In the genomic region with DNA sequence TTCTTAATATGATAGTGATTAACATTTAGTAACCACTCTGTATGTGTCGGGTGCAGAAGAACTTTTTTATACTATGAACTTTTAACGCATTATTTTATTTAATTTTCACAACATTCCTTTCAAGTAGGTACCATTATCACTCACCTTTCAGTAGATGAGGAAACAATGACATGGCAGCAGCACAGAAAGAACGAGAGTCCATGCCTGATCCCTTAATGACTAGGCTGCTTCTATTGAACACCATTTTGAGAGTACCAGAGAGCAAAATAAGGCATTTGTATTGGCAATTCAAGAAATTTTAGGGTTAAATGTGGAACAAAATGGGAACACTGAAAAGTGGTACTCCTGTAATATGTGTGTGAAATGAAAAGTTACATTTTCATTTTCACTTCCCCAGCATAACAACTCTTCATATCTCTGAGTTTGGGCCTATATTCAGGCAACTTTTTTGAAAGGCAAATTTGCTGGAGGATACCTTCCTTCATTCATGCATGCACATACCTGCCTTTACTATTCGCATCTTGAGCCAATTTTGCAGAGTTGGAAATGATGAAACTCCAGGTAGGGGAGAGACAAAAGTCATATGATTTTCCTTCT, we compare ENCODE assay signal across 10 cellular contexts. TPM values are rescaled to one million over a fixed set of nuclear protein-coding genes. Genes with fewer than 3 reads are reported as not detected.
DNase-seq lines count a peak whose midpoint lies in the region; ATAC-seq and TF ChIP-seq lines count a peak whose summit lies in the region.
"Had no signal": no experiment of that assay in that cellular context is flagged by ENCODE, and none has a peak within 500 bp of the region (broad histone marks: within the 10 kb centered on the region; RNA-seq: fewer than 3 reads in every experiment).

No MANE protein-coding gene starts in this region.

- H3K9me3 ChIP-seq in esophagus squamous epithelium = no peaks in the 10 kb centered on the region
- H3K9me3 ChIP-seq: upper lobe of left lung had no signal

- no peaks in the 10 kb centered on the region for H3K27me3 Mint-ChIP-seq in activated B cell treated with CpG ODN at 0.5 μM for 24 hours

- no peak for TF ChIP-seq POLR2A in esophagus squamous epithelium (IDR thresholded peaks at IDR 0.05)

- POLR2A ChIA-PET in activated B cell treated with CpG ODN at 0.5 μM for 24 hours (lab: Charles Lee) = no interaction called here

- peak overlapping the region; percentile 86 for H3K27ac Mint-ChIP-seq in activated B cell treated with CpG ODN at 0.5 μM for 24 hours
- H3K27ac Mint-ChIP-seq: CD4-positive, CD25-positive, alpha-beta regulatory T cell had no signal

- intact Hi-C loops in activated B cell treated with CpG ODN at 0.5 μM for 24 hours (cut with micrococcal nuclease) (loop anchor here (1.0 to 2.0 kb wide), 2 partner anchors 21 to 34 kb away; no protein-coding TSS in a partner anchor), esophagus squamous epithelium (cut with DNase I) (no loop called here)

- no peak overlapping the region for H3K27ac ChIP-seq in esophagus squamous epithelium
- H3K27ac ChIP-seq: upper lobe of left lung had no signal

- no peaks in the 10 kb centered on the region for H3K27me3 ChIP-seq in esophagus squamous epithelium
- H3K27me3 ChIP-seq: upper lobe of left lung had no signal

- no peaks in the 10 kb centered on the region for H3K9me3 Mint-ChIP-seq in activated B cell treated with CpG ODN at 0.5 μM for 24 hours
- H3K9me3 Mint-ChIP-seq: CD4-positive, CD25-positive, alpha-beta regulatory T cell had no signal

- no peak for DNase-seq in activated B cell treated with CpG ODN at 0.5 μM for 24 hours
- DNase-seq in NCI-H1092 treated with DMSO at 0.1 percent for 48 hours (lab: John Stamatoyannopoulos, UW) = no peak
- DNase-seq in esophagus squamous epithelium (lab: John Stamatoyannopoulos, UW) = no peak
- no peak for DNase-seq in stimulated activated CD4-positive, alpha-beta T cell treated with anti-CD3 and anti-CD28 coated beads, Interleukin-4, amount 100 ng/mL, for 4 hours
- DNase-seq in kidney tubule cell (ENCODE audit: low spot score) = no peak
- DNase-seq: CD4-positive, CD25-positive, alpha-beta regulatory T cell; upper lobe of left lung had no signal

- H3K4me1 ChIP-seq in esophagus squamous epithelium = peaks cover 0 to 4% (median 0%) of the 10 kb centered on the region in 3 donors

- no peaks in the 10 kb centered on the region for H3K36me3 ChIP-seq in esophagus squamous epithelium
- H3K36me3 ChIP-seq: upper lobe of left lung had no signal

- H3K4me3 ChIP-seq in esophagus squamous epithelium = no peak overlapping the region
- H3K4me3 ChIP-seq: upper lobe of left lung had no signal

- H3K4me1 Mint-ChIP-seq in activated B cell treated with CpG ODN at 0.5 μM for 24 hours = peaks cover 35% of the 10 kb centered on the region

- WGBS in esophagus squamous epithelium, 2 donors = 70 to 79% methylated on average over 4 of the region's 4 CpGs

- TF ChIP-seq CTCF in activated B cell treated with CpG ODN at 0.5 μM for 24 hours (IDR thresholded peaks at IDR 0.05) (no peak), esophagus squamous epithelium (IDR thresholded peaks at IDR 0.05) (no peak)

- CTCF ChIA-PET in activated B cell treated with CpG ODN at 0.5 μM for 24 hours (lab: Charles Lee) = no interaction called here

- ATAC-seq in GM18508 (IDR thresholded peaks at IDR 0.05; ENCODE audit: insufficient read depth, unreplicated experiment) (peak; percentile 39), GM19463 (IDR thresholded peaks at IDR 0.05; ENCODE audit: unreplicated experiment) (peak; percentile 65), HG02973 (IDR thresholded peaks at IDR 0.05; ENCODE audit: unreplicated experiment) (peak; percentile 52), activated B cell treated with CpG ODN at 0.5 μM for 24 hours (ENCODE audit: low read depth) (peak; percentile 52)

- peak overlapping the region; percentile 39 for H3K4me3 Mint-ChIP-seq in activated B cell treated with CpG ODN at 0.5 μM for 24 hours
- H3K4me3 Mint-ChIP-seq: CD4-positive, CD25-positive, alpha-beta regulatory T cell had no signal

- no peaks in the 10 kb centered on the region for H3K36me3 Mint-ChIP-seq in activated B cell treated with CpG ODN at 0.5 μM for 24 hours (ENCODE audit: low read depth)
- H3K36me3 Mint-ChIP-seq: CD4-positive, CD25-positive, alpha-beta regulatory T cell had no signal

RNA-seq across cellular contexts. Expression of gene LRRN3, which starts 12.8 kb away (rescaled TPM):
- not detected in 2 replicates for total RNA-seq in activated B cell treated with CpG ODN at 0.5 μM for 24 hours
- total RNA-seq in esophagus squamous epithelium = 1 to 10 TPM in 1 of 4 donors, under 1 TPM in 1, not detected in 2; 0.23 to 1.7 TPM
